In the genomic region with DNA sequence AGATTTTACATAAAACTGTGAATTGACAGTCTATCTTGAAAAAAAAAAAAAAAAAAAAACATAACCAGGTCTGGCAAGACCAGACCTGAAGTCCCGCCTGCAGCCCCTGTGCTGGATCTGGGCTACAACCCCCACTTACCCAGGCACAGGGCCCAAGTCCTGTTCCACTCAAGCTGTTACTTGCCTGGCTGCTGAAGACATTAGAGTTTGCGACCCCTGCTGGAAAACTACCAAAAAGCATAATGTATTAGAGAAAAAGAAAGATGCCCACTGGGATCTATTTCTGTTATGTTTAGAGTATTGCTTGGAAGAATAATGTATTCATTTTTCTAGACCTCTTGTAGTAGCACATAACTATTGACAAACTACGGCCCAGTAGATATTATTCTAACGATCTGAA, we compare ENCODE assay signal across 8 cellular contexts. TPM values are rescaled to one million over a fixed set of nuclear protein-coding genes. Genes with fewer than 3 reads are reported as not detected.
A peak's percentile ranks its signal among the peaks of the same experiment; 100 is the strongest.
DNase-seq lines count a peak whose midpoint lies in the region; ATAC-seq, FAIRE-seq and TF ChIP-seq lines count a peak whose summit lies in the region.

No MANE protein-coding gene starts in this region.

- H2BK20ac ChIP-seq in IMR-90 (ENCODE audit: low read depth, low read length): no peak overlapping the region

- TF ChIP-seq RAD21 in HepG2 (CRISPR knock-in tag; IDR thresholded peaks at IDR 0.05) (no peak), IMR-90 (IDR thresholded peaks at IDR 0.05; ENCODE audit: low read length) (peak; percentile 35; the same call in 1 of the 2 replicates)

- FAIRE-seq in HepG2 (lab: Jason Lieb, UNC): no peak

- DNase-seq in HepG2 (ENCODE audit: low spot score) (peak; percentile 39), right lobe of liver (no peak), IMR-90 (peak; percentile 4), kidney epithelial cell (ENCODE audit: low read depth) (no peak), psoas muscle (no peak), BE2C (no peak)

- POLR2A ChIA-PET in HepG2 (lab: Yijun Ruan, JAX) (no interaction called here), IMR-90 (lab: Charles Lee; ENCODE audit: unreplicated experiment) (no interaction called here)

- H3K79me2 ChIP-seq in HepG2 (ENCODE audit: insufficient read depth, low read length): no peaks in the 10 kb centered on the region

- H3K18ac ChIP-seq in IMR-90 (ENCODE audit: low read depth, low read length): no peak overlapping the region

- no peak overlapping the region for H3K4me2 ChIP-seq in HepG2 (ENCODE audit: low read depth, low read length)
- H3K4me2 ChIP-seq in IMR-90 (ENCODE audit: low read depth, low read length): no peak overlapping the region

- H3K27me3 ChIP-seq in HepG2 (ENCODE audit: control insufficient read depth in 1 of 2, insufficient read depth in 2 of 2, low read length in 2 of 2): 0 out of 5 replicates have a peak, but pooled peaks cover 0 to 1% of the 10 kb centered on the region in 2 experiments
- H3K27me3 ChIP-seq in right lobe of liver: no peaks in the 10 kb centered on the region
- peaks cover 24% of the 10 kb centered on the region for H3K27me3 ChIP-seq in IMR-90 (ENCODE audit: control insufficient read depth, insufficient read depth, low read length)
- H3K27me3 ChIP-seq in kidney epithelial cell (ENCODE audit: control insufficient read depth, insufficient read depth, low read length): peaks cover 4% of the 10 kb centered on the region
- H3K27me3 ChIP-seq in psoas muscle (ENCODE audit: insufficient read depth in 3 of 3, low read length in 2 of 3): peaks cover 0 to 20% (median 0%) of the 10 kb centered on the region in 3 donors
- H3K27me3 ChIP-seq in BE2C: no peaks in the 10 kb centered on the region

- no peaks in the 10 kb centered on the region for H3K9me1 ChIP-seq in IMR-90 (ENCODE audit: insufficient read depth, low read length)

- H3K23ac ChIP-seq in IMR-90 (ENCODE audit: low read depth, low read length): no peak overlapping the region

- H3K4me1 ChIP-seq in HepG2 (ENCODE audit: insufficient read depth, low read length) (no peaks in the 10 kb centered on the region), right lobe of liver (peaks cover 0 to 5% (median 0%) of the 10 kb centered on the region in 4 donors), IMR-90 (ENCODE audit: control insufficient read depth, insufficient read depth, low read length) (no peaks in the 10 kb centered on the region), psoas muscle (no peaks in the 10 kb centered on the region), BE2C (no peaks in the 10 kb centered on the region)

- H3K4ac ChIP-seq in IMR-90 (ENCODE audit: low read depth, low read length): no peak overlapping the region

- TF ChIP-seq POLR2A in HepG2 (IDR thresholded peaks at IDR 0.05; ENCODE audit: insufficient read depth in 1 of 2, low read depth in 2 of 2, low read length in 2 of 2) (no peak), right lobe of liver (IDR thresholded peaks at IDR 0.05) (no peak), IMR-90 (IDR thresholded peaks at IDR 0.05; ENCODE audit: low read depth, low read length) (no peak)

- H3K9me3 ChIP-seq in HepG2 (ENCODE audit: low read length) (no peaks in the 10 kb centered on the region), right lobe of liver (no peaks in the 10 kb centered on the region), IMR-90 (ENCODE audit: control insufficient read depth, insufficient read depth, low read length) (no peaks in the 10 kb centered on the region), psoas muscle (no peaks in the 10 kb centered on the region), BE2C (no peaks in the 10 kb centered on the region)

- no peak overlapping the region for H4K8ac ChIP-seq in IMR-90 (ENCODE audit: low read depth in 2 of 2, low read length in 2 of 2)

- CTCF ChIA-PET in HepG2 (lab: Yijun Ruan, JAX; ENCODE audit: low intra/inter-chr PET ratio, low total read pairs) (interaction anchor here (2.4 kb wide), 1 partner anchor 842 kb away, joined by 17 read pairs; no protein-coding TSS in a partner anchor), IMR-90 (lab: Yijun Ruan, JAX) (interaction anchor here (0.7 kb wide), 1 partner anchor 19 kb away, joined by 4 read pairs; no protein-coding TSS in a partner anchor)

- 0% methylated on average over 4 of the region's 4 CpGs for WGBS in HepG2 (ENCODE audit: low lambda C conversion rate)
- WGBS in right lobe of liver (ENCODE audit: insufficient coverage, low coverage, low lambda C conversion rate, missing lambda C conversion rate): 62% methylated on average over 4 of the region's 4 CpGs
- no CpG with 5 or more reads among the region's 4 CpGs for WGBS in IMR-90 (ENCODE audit: extremely low coverage in 2 of 2, insufficient read length in 1 of 2), 2 experiments
- 55 to 63% (median 58%) methylated on average over 4 of the region's 4 CpGs for WGBS in psoas muscle, 3 donors

- H2BK120ac ChIP-seq in IMR-90 (ENCODE audit: low read depth, low read length): no peak overlapping the region

- no TSS peak for BruUV-seq in HepG2 (replicated peaks; lab: Mats Ljungman, UMichigan)
- BruUV-seq in IMR-90 (replicated peaks; lab: Mats Ljungman, UMichigan): no TSS peak

- H4K20me1 ChIP-seq in HepG2 (ENCODE audit: insufficient read depth, low read length) (no peaks in the 10 kb centered on the region), IMR-90 (ENCODE audit: insufficient read depth, low read length) (no peaks in the 10 kb centered on the region)

- no peaks in the 10 kb centered on the region for H3K79me1 ChIP-seq in IMR-90 (ENCODE audit: low read depth in 1 of 2, low read length in 2 of 2)

- no peak for TF ChIP-seq EP300 in HepG2 (IDR thresholded peaks at IDR 0.05; ENCODE audit: low read depth in 2 of 2, low read length in 2 of 2)
- TF ChIP-seq EP300 in HepG2 (CRISPR knock-in tag; IDR thresholded peaks at IDR 0.05; ENCODE audit: borderline replicate concordance): no peak

- no peak overlapping the region for H3K56ac ChIP-seq in IMR-90 (ENCODE audit: extremely low read depth, insufficient read depth, low read length)

- TF ChIP-seq CTCF in HepG2 (CRISPR knock-in tag; IDR thresholded peaks at IDR 0.05) (peak; percentile 59), right lobe of liver (IDR thresholded peaks at IDR 0.05) (peak in 2 of 4 donors; percentile 17), IMR-90 (conservative IDR thresholded peaks at IDR 0.05; ENCODE audit: low read depth, low read length) (no peak; the same call in 1 of the 2 replicates), WI38 (IDR thresholded peaks at IDR 0.05; ENCODE audit: low read depth, low read length) (peak; percentile 11; the same call in 1 of the 2 replicates), kidney epithelial cell (IDR thresholded peaks at IDR 0.05; ENCODE audit: insufficient read depth, low read length, poor library complexity, severe bottlenecking) (peak; percentile 45), psoas muscle (IDR thresholded peaks at IDR 0.05) (no peak), BE2C (IDR thresholded peaks at IDR 0.05; ENCODE audit: low read depth, low read length) (no peak)

- H3K36me3 ChIP-seq in HepG2 (replicated peaks in 1 of 2; ENCODE audit: control insufficient read depth in 1 of 2, insufficient read depth in 2 of 2, low read length in 2 of 2): no peaks in the 10 kb centered on the region
- H3K36me3 ChIP-seq in right lobe of liver: no peaks in the 10 kb centered on the region
- no peaks in the 10 kb centered on the region for H3K36me3 ChIP-seq in IMR-90 (ENCODE audit: control insufficient read depth, insufficient read depth, low read length)
- H3K36me3 ChIP-seq in kidney epithelial cell (ENCODE audit: control insufficient read depth, insufficient read depth, low read length): no peaks in the 10 kb centered on the region
- no peaks in the 10 kb centered on the region for H3K36me3 ChIP-seq in psoas muscle (ENCODE audit: insufficient read depth in 1 of 2, low read depth in 1 of 2)
- no peaks in the 10 kb centered on the region for H3K36me3 ChIP-seq in BE2C

- H4K91ac ChIP-seq in IMR-90 (ENCODE audit: insufficient read depth, low read depth, low read length): no peak overlapping the region

- no peak overlapping the region for H2BK5ac ChIP-seq in IMR-90 (ENCODE audit: low read depth, low read length, poor library complexity, severe bottlenecking)

- intact Hi-C loops in HepG2 (cut with micrococcal nuclease; ENCODE audit: unreplicated experiment): loop anchor here (1.0 kb wide), 2 partner anchors 842 to 870 kb away; no protein-coding TSS in a partner anchor
- intact Hi-C loops in right lobe of liver (cut with DNase I): no loop called here
- intact Hi-C loops in IMR-90 (cut with micrococcal nuclease): no loop called here
- intact Hi-C loops in psoas muscle (cut with DNase I): no loop called here

- no peak overlapping the region for H2AFZ ChIP-seq in HepG2 (ENCODE audit: low read length)
- no peak overlapping the region for H2AFZ ChIP-seq in IMR-90 (replicated peaks; ENCODE audit: low read length, poor library complexity)

- H3K27ac ChIP-seq in HepG2 (ENCODE audit: extremely low read length, insufficient read depth, low read length): no peak overlapping the region
- no peak overlapping the region for H3K27ac ChIP-seq in right lobe of liver
- no peak overlapping the region for H3K27ac ChIP-seq in IMR-90 (ENCODE audit: insufficient read depth, low read length)
- H3K27ac ChIP-seq in psoas muscle: no peak overlapping the region

- H2AK5ac ChIP-seq in IMR-90 (ENCODE audit: low read depth, low read length): no peak overlapping the region

- no peak overlapping the region for H3K4me3 ChIP-seq in HepG2 (replicated peaks in 1 of 3; ENCODE audit: insufficient read depth in 1 of 3, low read depth in 2 of 3, low read length in 3 of 3)
- H3K4me3 ChIP-seq in right lobe of liver: no peak overlapping the region
- H3K4me3 ChIP-seq in IMR-90 (ENCODE audit: insufficient read depth, low read depth, low read length): no peak overlapping the region
- no peak overlapping the region for H3K4me3 ChIP-seq in WI38 (ENCODE audit: low read depth, low read length)
- H3K4me3 ChIP-seq in kidney epithelial cell (ENCODE audit: low read depth, low read length): no peak overlapping the region
- H3K4me3 ChIP-seq in psoas muscle: no peak overlapping the region
- H3K4me3 ChIP-seq in BE2C (ENCODE audit: low read depth, low read length): no peak overlapping the region

- H4K5ac ChIP-seq in IMR-90 (ENCODE audit: low read depth, low read length): no peak overlapping the region

- H2AK9ac ChIP-seq in IMR-90 (replicated peaks; ENCODE audit: low read depth, low read length, poor library complexity): no peak overlapping the region

- dilution Hi-C loops in IMR-90 (cut with HindIII; ENCODE audit: low sequenced_read_pairs, unreplicated experiment): no loop called here

- no peak overlapping the region for H2BK15ac ChIP-seq in IMR-90 (ENCODE audit: low read depth, low read length)

- in situ Hi-C loops in HepG2 (cut with HindIII; ENCODE audit: extremely low pct_ligation_motif_present, low pct_unique_long_range_greater_than_20kb): loop anchor here (5.0 to 25.0 kb wide), 2 partner anchors 842 to 1262 kb away; no protein-coding TSS in a partner anchor
- in situ Hi-C loops in IMR-90 (cut with MboI; ENCODE audit: low sequenced_read_pairs): no loop called here

- no peak overlapping the region for H3K9ac ChIP-seq in HepG2 (ENCODE audit: insufficient read depth, low read depth, low read length)
- H3K9ac ChIP-seq in IMR-90 (ENCODE audit: low read depth, low read length): no peak overlapping the region

- no peak overlapping the region for H3K14ac ChIP-seq in IMR-90 (replicated peaks; ENCODE audit: low read depth, low read length)

- ATAC-seq in HepG2 (peak; percentile 79), right lobe of liver (no peak), IMR-90 (ENCODE audit: low read depth) (no peak), HG02763 (IDR thresholded peaks at IDR 0.05; ENCODE audit: unreplicated experiment) (no peak), psoas muscle (no peak)

RNA-seq across cellular contexts. Expression of a gene that starts 4.7 kb away (rescaled TPM):
- total RNA-seq in HepG2 (2016; rRNA removed; fragmentation: Illumina TruSeq; extraction: Trizol): not detected in 2 replicates
- not detected in 2 replicates for total RNA-seq in HepG2 (2016; cell fraction: cytosol; rRNA removed; fragmentation: Illumina TruSeq; extraction: Trizol; ENCODE audit: low read depth)
- total RNA-seq in HepG2 (2016; cell fraction: insoluble cytoplasmic fraction; rRNA removed; fragmentation: Illumina TruSeq; extraction: Trizol): not detected in 2 replicates
- not detected in 2 replicates for total RNA-seq in HepG2 (2016; cell fraction: membrane; rRNA removed; fragmentation: Illumina TruSeq; extraction: Trizol)
- not detected in 2 replicates for total RNA-seq in HepG2 (2016; cell fraction: nucleus; rRNA removed; fragmentation: Illumina TruSeq; extraction: Trizol)
- polyA plus RNA-seq in HepG2 (2011; rRNA removed): not detected in 2 replicates
- not detected in 2 replicates for polyA plus RNA-seq in HepG2 (2011; cell fraction: cytosol; rRNA removed)
- not detected in 2 replicates for polyA plus RNA-seq in HepG2 (2011; cell fraction: nucleus; rRNA removed)
- not detected in 2 replicates for polyA plus RNA-seq in HepG2 (2012)
- polyA plus RNA-seq in HepG2 (2016; cell fraction: cytosol; fragmentation: Illumina TruSeq; extraction: Trizol; ENCODE audit: low read depth): not detected in 2 replicates
- not detected in 2 replicates for polyA plus RNA-seq in HepG2 (2016; cell fraction: insoluble cytoplasmic fraction; fragmentation: Illumina TruSeq; extraction: Trizol; ENCODE audit: low read depth)
- polyA plus RNA-seq in HepG2 (2016; cell fraction: membrane; fragmentation: Illumina TruSeq; extraction: Trizol; ENCODE audit: low read depth): not detected in 2 replicates
- not detected in 2 replicates for polyA plus RNA-seq in HepG2 (2016; cell fraction: nucleus; fragmentation: Illumina TruSeq; extraction: Trizol; ENCODE audit: insufficient read depth, low read depth)
- polyA minus RNA-seq in HepG2 (2011; rRNA and poly(A)+ RNA removed; ENCODE audit: low replicate concordance): 0.26 TPM in 1 of 2 replicates, not detected in the other
- not detected in 2 replicates for polyA minus RNA-seq in HepG2 (2011; cell fraction: cytosol; rRNA and poly(A)+ RNA removed)
- not detected in 2 replicates for polyA minus RNA-seq in HepG2 (2011; cell fraction: nucleus; rRNA and poly(A)+ RNA removed)
- 1 to 10 TPM in 1 of 6 experiments, under 1 TPM in 5; 0.11 to 1.2 (median 0.25) TPM for total RNA-seq in right lobe of liver
- not detected in 2 replicates for total RNA-seq in IMR-90 (2012; rRNA removed)
- 0.09 TPM in 1 of 2 replicates, not detected in the other for polyA plus RNA-seq in IMR-90 (2012; rRNA removed)
- 0.01 TPM in 1 of 2 replicates, not detected in the other for polyA plus RNA-seq in IMR-90 (2012; cell fraction: cytosol; rRNA removed)
- 0.01 TPM in 2 replicates for polyA plus RNA-seq in IMR-90 (2012; cell fraction: nucleus; rRNA removed; ENCODE audit: low replicate concordance)
- 2.4 and 3.6 TPM in 2 replicates for total RNA-seq in kidney epithelial cell
- under 1 TPM; 0.05 to 0.50 (median 0.25) TPM for total RNA-seq in psoas muscle
- polyA plus RNA-seq in psoas muscle: under 1 TPM; 0.04 to 0.29 (median 0.10) TPM
- not detected for polyA plus RNA-seq in BE2C (2012; ENCODE audit: insufficient read depth, insufficient read length, low read depth)

Comparison
In these comparisons a context has a peak if more than half of its experiments do, and no peak if none do; other contexts are left out.
1. DNase-seq: peak in HepG2 (single experiment) and IMR-90 (single experiment); none in right lobe of liver (0 of 3), kidney epithelial cell (single experiment), psoas muscle (0 of 2) and BE2C (single experiment).
2. CTCF ChIP-seq: peak in HepG2 (single experiment), WI38 (single experiment) and kidney epithelial cell (single experiment); none in IMR-90 (single experiment), psoas muscle (single experiment) and BE2C (single experiment).